Comparison of ENCODE assay signal across 9 cellular contexts in the genomic region with DNA sequence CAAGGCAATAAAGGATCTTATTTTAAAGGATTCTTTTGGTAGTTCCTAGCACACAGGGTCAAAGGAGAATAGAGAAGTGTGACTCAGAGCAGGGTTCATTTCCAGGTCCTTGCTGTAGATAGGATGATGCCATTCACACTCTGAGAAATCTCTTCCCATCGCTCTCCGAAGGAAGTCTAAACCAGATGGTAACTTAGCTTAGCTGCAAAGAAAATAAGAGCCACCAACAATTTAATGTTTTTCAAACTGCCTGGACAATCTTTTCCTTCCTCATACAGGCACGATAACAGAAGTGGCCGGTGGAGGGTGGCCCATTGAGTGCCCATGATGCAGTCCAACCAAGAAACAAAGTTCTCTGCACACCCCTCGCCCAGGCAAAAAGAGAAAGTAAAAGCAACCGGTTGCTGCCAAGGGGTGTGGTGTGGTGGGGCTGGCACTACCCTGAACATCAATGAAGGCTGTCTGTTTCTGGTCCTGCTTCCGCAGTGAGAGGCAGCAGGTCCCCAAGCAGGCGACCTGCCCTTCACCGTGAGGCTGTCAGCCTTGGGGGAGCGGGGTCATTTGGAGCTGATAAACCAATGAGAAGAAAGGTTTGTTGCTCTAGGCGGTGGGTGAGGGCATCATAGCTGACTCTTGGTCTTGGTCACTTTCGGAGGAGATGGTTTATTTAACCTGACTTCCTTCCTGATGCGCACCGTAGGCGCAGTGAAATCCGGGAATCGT. TPM values are rescaled to one million over a fixed set of nuclear protein-coding genes. Genes with fewer than 3 reads are reported as not detected.
DNase-seq lines count a peak whose midpoint lies in the region; ATAC-seq, FAIRE-seq and TF ChIP-seq lines count a peak whose summit lies in the region.
"Had no signal": no experiment of that assay in that cellular context is flagged by ENCODE, and none has a peak within 500 bp of the region (broad histone marks: within the 10 kb centered on the region; RNA-seq: fewer than 3 reads in every experiment).

No MANE protein-coding gene starts in this region.

- H3K4me3 ChIP-seq in A549 (peak overlapping the region; percentile 43; the same call in 1 of the 3 replicates), suprapubic skin (peak overlapping the region; percentile 56)
- peak overlapping the region; percentile 73 for H3K4me3 ChIP-seq in effector memory CD4-positive, alpha-beta T cell (ENCODE audit: insufficient read depth, low read depth, low read length, poor library complexity, severe bottlenecking)

- TF ChIP-seq EP300 in A549 (IDR thresholded peaks at IDR 0.05) (no peak), suprapubic skin (IDR thresholded peaks at IDR 0.05) (no peak)

- peaks cover 45% of the 10 kb centered on the region for H3K27me3 Mint-ChIP-seq in nephron (ENCODE audit: low read depth)

- H3K4me1 Mint-ChIP-seq in nephron: peaks cover 12% of the 10 kb centered on the region

- H3K4me1 ChIP-seq in A549: peaks cover 5% of the 10 kb centered on the region; the same call in 2 of the 3 replicates
- peaks cover 9% of the 10 kb centered on the region for H3K4me1 ChIP-seq in effector memory CD4-positive, alpha-beta T cell (ENCODE audit: control insufficient read depth, insufficient read depth, low read length, poor library complexity, severe bottlenecking)
- H3K4me1 ChIP-seq in suprapubic skin: peaks cover 16% of the 10 kb centered on the region

- no peaks in the 10 kb centered on the region for H3K9me3 Mint-ChIP-seq in nephron

- H3K9me3 ChIP-seq in A549 (no peaks in the 10 kb centered on the region), suprapubic skin (no peaks in the 10 kb centered on the region)
- H3K9me3 ChIP-seq in effector memory CD4-positive, alpha-beta T cell (ENCODE audit: control insufficient read depth, low read length): no peaks in the 10 kb centered on the region

- CTCF ChIA-PET in A549 (lab: Yijun Ruan, JAX): no interaction called here

- no peak for FAIRE-seq in A549 (lab: Jason Lieb, UNC)
- FAIRE-seq: G401.6 had no signal

- H3K27ac ChIP-seq in A549 (no peak overlapping the region), suprapubic skin (peak overlapping the region; percentile 53)
- peak overlapping the region; percentile 80 for H3K27ac ChIP-seq in effector memory CD4-positive, alpha-beta T cell (ENCODE audit: insufficient read depth, low read length, poor library complexity, severe bottlenecking)

- DNase-seq in A549 (ENCODE audit: low read depth in 1 of 2, low spot score in 1 of 2) (no peak), suprapubic skin (ENCODE audit: low spot score in 2 of 2) (no peak), posterior vena cava (ENCODE audit: low spot score) (no peak)
- DNase-seq in activated CD4-positive, alpha-beta T cell treated with anti-CD3 and anti-CD28 coated beads for 1 hour: peak; percentile 45
- DNase-seq in effector memory CD4-positive, alpha-beta T cell: peak; percentile 41 to 54 (median 49)

- no peaks in the 10 kb centered on the region for H3K36me3 Mint-ChIP-seq in nephron (ENCODE audit: low read depth)

- peaks cover 4% of the 10 kb centered on the region for H3K36me3 ChIP-seq in effector memory CD4-positive, alpha-beta T cell (ENCODE audit: control insufficient read depth, insufficient read depth, low read length)
- no peaks in the 10 kb centered on the region for H3K36me3 ChIP-seq in suprapubic skin

- intact Hi-C loops in posterior vena cava (cut with DNase I): no loop called here

- no peak for TF ChIP-seq CTCF in A549 (IDR thresholded peaks at IDR 0.05)
- no peak for TF ChIP-seq CTCF in nephron (IDR thresholded peaks at IDR 0.05; ENCODE audit: unreplicated experiment in 3 of 3)
- no peak for TF ChIP-seq CTCF in suprapubic skin (IDR thresholded peaks at IDR 0.05)

- no peak for TF ChIP-seq RAD21 in A549 (conservative IDR thresholded peaks at IDR 0.05 in 1 of 2, IDR thresholded peaks at IDR 0.05 in 1 of 2)

- no peaks in the 10 kb centered on the region for H3K27me3 ChIP-seq in effector memory CD4-positive, alpha-beta T cell (replicated peaks; ENCODE audit: control insufficient read depth, insufficient read depth, low read length, poor library complexity, severe bottlenecking)
- H3K27me3 ChIP-seq in suprapubic skin: no peaks in the 10 kb centered on the region

- no peak for TF ChIP-seq POLR2A in A549 (IDR thresholded peaks at IDR 0.05; ENCODE audit: low read length)
- no peak for TF ChIP-seq POLR2A in suprapubic skin (IDR thresholded peaks at IDR 0.05)

- H3K27ac Mint-ChIP-seq in nephron: peak overlapping the region in 1 of 3 experiments; percentile 3

- H3K4me2 ChIP-seq in A549: peak overlapping the region; percentile 91

- 76% methylated on average over 17 of the region's 17 CpGs for WGBS in A549 (ENCODE audit: missing lambda C conversion rate)
- WGBS in suprapubic skin: 14% methylated on average over 17 of the region's 17 CpGs

- no peak; a peak in 1 of 6 replicates for ATAC-seq in A549
- ATAC-seq in GM18907 (IDR thresholded peaks at IDR 0.05; ENCODE audit: unreplicated experiment): peak; percentile 51
- ATAC-seq in HG03354 (IDR thresholded peaks at IDR 0.05; ENCODE audit: poor library complexity, severe bottlenecking, unreplicated experiment): peak; percentile 40

- POLR2A ChIA-PET in A549 (lab: Yijun Ruan, JAX): no interaction called here

- peak overlapping the region; percentile 26 to 53 (median 51) for H3K4me3 Mint-ChIP-seq in nephron

TF ChIP-seq in A549, 52 proteins besides CTCF, POLR2A, EP300 and RAD21:
- no peak for TF ChIP-seq FOXS1 (CRISPR knock-in tag; IDR thresholded peaks at IDR 0.05)
- no peak for TF ChIP-seq NFE2L2 (conservative IDR thresholded peaks at IDR 0.05; ENCODE audit: low read length)
- TF ChIP-seq, protein P1, sequence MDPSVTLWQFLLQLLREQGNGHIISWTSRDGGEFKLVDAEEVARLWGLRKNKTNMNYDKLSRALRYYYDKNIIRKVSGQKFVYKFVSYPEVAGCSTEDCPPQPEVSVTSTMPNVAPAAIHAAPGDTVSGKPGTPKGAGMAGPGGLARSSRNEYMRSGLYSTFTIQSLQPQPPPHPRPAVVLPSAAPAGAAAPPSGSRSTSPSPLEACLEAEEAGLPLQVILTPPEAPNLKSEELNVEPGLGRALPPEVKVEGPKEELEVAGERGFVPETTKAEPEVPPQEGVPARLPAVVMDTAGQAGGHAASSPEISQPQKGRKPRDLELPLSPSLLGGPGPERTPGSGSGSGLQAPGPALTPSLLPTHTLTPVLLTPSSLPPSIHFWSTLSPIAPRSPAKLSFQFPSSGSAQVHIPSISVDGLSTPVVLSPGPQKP (IDR thresholded peaks at IDR 0.05; ENCODE audit: low read depth, low read length): no peak
- TF ChIP-seq MAFK (IDR thresholded peaks at IDR 0.05; ENCODE audit: partially characterized antibody): no peak
- no peak for TF ChIP-seq E2F6 (IDR thresholded peaks at IDR 0.05; ENCODE audit: borderline replicate concordance, low read depth)
- no peak for TF ChIP-seq FOSL2 (IDR thresholded peaks at IDR 0.05)
- no peak for TF ChIP-seq FOSL2 (CRISPR knock-in tag; IDR thresholded peaks at IDR 0.05)
- no peak for TF ChIP-seq RARB (CRISPR knock-in tag; IDR thresholded peaks at IDR 0.05)
- TF ChIP-seq RNF2 (IDR thresholded peaks at IDR 0.05; ENCODE audit: borderline replicate concordance, low read depth): no peak
- TF ChIP-seq MAZ (IDR thresholded peaks at IDR 0.05; ENCODE audit: borderline replicate concordance, low read depth, low read length): no peak
- no peak for TF ChIP-seq POLR2AphosphoS2 (conservative IDR thresholded peaks at IDR 0.05; ENCODE audit: low read length)
- TF ChIP-seq NR3C1 (IDR thresholded peaks at IDR 0.05): no peak
- no peak for TF ChIP-seq PBX3 (IDR thresholded peaks at IDR 0.05)
- TF ChIP-seq KDM5A (IDR thresholded peaks at IDR 0.05): no peak
- TF ChIP-seq SMC3 (IDR thresholded peaks at IDR 0.05): no peak
- TF ChIP-seq ESRRA (IDR thresholded peaks at IDR 0.05; ENCODE audit: borderline replicate concordance, low read length): no peak
TF ChIP-seq in A549: peak in this region for 0.

RNA-seq across cellular contexts. Expression of gene LY75, which starts 1.0 kb away (rescaled TPM):
- polyA plus RNA-seq in A549 (2011; rRNA removed) (0.25 and 0.26 TPM in 2 replicates), A549 (2017; fragmentation: RNase III; extraction: RNeasy Plus Mini Kit Qiagen cat#74134 plus additional on column Dnase treatment) (0.08 to 0.19 TPM (median 0.08 TPM) in 3 replicates)
- polyA plus RNA-seq in A549 (2012; cell fraction: cytosol; rRNA removed): 0.09 and 0.14 TPM in 2 replicates
- polyA plus RNA-seq in A549 (2012; cell fraction: nucleus; rRNA removed): 0.05 and 0.11 TPM in 2 replicates
- polyA minus RNA-seq in A549 (2011; rRNA and poly(A)+ RNA removed): 0.25 and 0.73 TPM in 2 replicates
- total RNA-seq in suprapubic skin (10 to 100 TPM in 3 of 4 donors, 1 to 10 TPM in 1; 8.9 to 21.2 (median 12.6) TPM), posterior vena cava (1 to 10 TPM; 2.8 to 4.3 TPM)

Comparison
In these comparisons a context has a peak if more than half of its experiments do, and no peak if none do; other contexts are left out.
1. ATAC-seq: peak in GM18907 (single experiment) and HG03354 (single experiment); none in A549 (0 of 2).
2. DNase-seq: peak in activated CD4-positive, alpha-beta T cell treated with anti-CD3 and anti-CD28 coated beads for 1 hour (single experiment) and effector memory CD4-positive, alpha-beta T cell (3 of 3); none in A549 (0 of 2), suprapubic skin (0 of 2) and posterior vena cava (single experiment).
3. H3K27ac ChIP-seq: peak in effector memory CD4-positive, alpha-beta T cell (single experiment) and suprapubic skin (single experiment); none in A549 (0 of 2).
4. Peak in every context shown above with its lines, with median percentiles within 50 percentile points of each other: H3K4me3 ChIP-seq.